8 cellular contexts compared by ENCODE assay signal in genomic region chr12:106954462-106955376, GRCh38. TPM values are rescaled to one million over a fixed set of nuclear protein-coding genes. Genes with fewer than 3 reads are reported as not detected.
DNase-seq lines count a peak whose midpoint lies in the region; ATAC-seq, FAIRE-seq and TF ChIP-seq lines count a peak whose summit lies in the region.

No MANE protein-coding gene starts in this region.

- peak overlapping the region; percentile 80 for H2AFZ ChIP-seq in mesenchymal stem cell (ENCODE audit: low read depth, low read length)

- peak overlapping the region; percentile 81 for H3K27ac ChIP-seq in CD4-positive, alpha-beta T cell (ENCODE audit: low read depth, low read length)
- peak overlapping the region; percentile 94 for H3K27ac ChIP-seq in ectodermal cell (ENCODE audit: insufficient read depth, low read depth, low read length, poor library complexity, severe bottlenecking)
- peak overlapping the region; percentile 82 for H3K27ac ChIP-seq in mesenchymal stem cell (ENCODE audit: low read length, poor library complexity, severe bottlenecking)
- H3K27ac ChIP-seq in thoracic aorta = peak overlapping the region; percentile 98

- CTCF ChIA-PET in CD4-positive, alpha-beta T cell (lab: Charles Lee) = interaction anchor here (0.7 to 1.8 kb wide), 2 partner anchors 32 to 597 kb away, joined by 3 to 5 read pairs; partner anchors contain the start of genes MTERF2 and POLR3B

- H3K4me3 ChIP-seq in ectodermal cell (ENCODE audit: insufficient read depth, low read depth, low read length) (peak overlapping the region; percentile 78), mesenchymal stem cell (ENCODE audit: insufficient read depth in 1 of 2, low read depth in 1 of 2, low read length in 2 of 2) (peak overlapping the region; percentile 98 to 99), thoracic aorta (peak overlapping the region; percentile 97)

- ATAC-seq in CD4-positive, alpha-beta T cell (ENCODE audit: poor library complexity) = peak; percentile 30
- peak; percentile 40 for ATAC-seq in T-helper 17 cell
- ATAC-seq in thoracic aorta (ENCODE audit: insufficient number of reproducible peaks, low FRiP score, low read depth) = no peak

- H3K9me3 Mint-ChIP-seq in CD4-positive, alpha-beta T cell = peaks cover 2% of the 10 kb centered on the region

- no peak for TF ChIP-seq POLR2A in H54 (IDR thresholded peaks at IDR 0.05; ENCODE audit: low read depth, low read length)

- no peak for TF ChIP-seq CTCF in CD4-positive, alpha-beta T cell (IDR thresholded peaks at IDR 0.05)
- TF ChIP-seq CTCF in thoracic aorta (IDR thresholded peaks at IDR 0.05) = no peak

- peak overlapping the region; percentile 98 for H3K27ac Mint-ChIP-seq in CD4-positive, alpha-beta T cell
- peak overlapping the region; percentile 94 for H3K27ac Mint-ChIP-seq in T-helper 17 cell

- H3K4me1 ChIP-seq in ectodermal cell (ENCODE audit: control insufficient read depth, insufficient read depth, low read length) = peaks cover 3% of the 10 kb centered on the region
- peaks cover 4% of the 10 kb centered on the region for H3K4me1 ChIP-seq in mesenchymal stem cell (ENCODE audit: control insufficient read depth, insufficient read depth, low read depth, low read length)
- peaks cover 17 to 23% of the 10 kb centered on the region in 2 donors for H3K4me1 ChIP-seq in thoracic aorta (ENCODE audit: control insufficient read depth in 1 of 2, low read depth in 2 of 2)

- peaks cover 5% of the 10 kb centered on the region for H3K79me1 ChIP-seq in mesenchymal stem cell (replicated peaks; ENCODE audit: low read length, poor library complexity, severe bottlenecking)

- peak; percentile 30 for FAIRE-seq in H54 (lab: Jason Lieb, UNC)

- peak overlapping the region; percentile 78 for H3K4me2 ChIP-seq in mesenchymal stem cell (ENCODE audit: low read length, poor library complexity, severe bottlenecking)

- H2BK12ac ChIP-seq in mesenchymal stem cell (ENCODE audit: low read length in 2 of 2) = no peak overlapping the region

- H2BK120ac ChIP-seq in mesenchymal stem cell (ENCODE audit: low read depth, low read length) = peak overlapping the region; percentile 93

- peak overlapping the region; percentile 84 for H4K91ac ChIP-seq in mesenchymal stem cell (ENCODE audit: low read length)

- peaks cover 17% of the 10 kb centered on the region for H3K36me3 Mint-ChIP-seq in CD4-positive, alpha-beta T cell (ENCODE audit: low read depth)
- H3K36me3 Mint-ChIP-seq in T-helper 17 cell (ENCODE audit: low read depth) = no peaks in the 10 kb centered on the region

- 70 to 76% methylated on average over 33 of the region's 36 CpGs for WGBS in ectodermal cell, 2 experiments
- 66% methylated on average over 31 of the region's 36 CpGs for WGBS in mesenchymal stem cell

- H3K27me3 Mint-ChIP-seq in CD4-positive, alpha-beta T cell = no peaks in the 10 kb centered on the region
- H3K27me3 Mint-ChIP-seq in T-helper 17 cell = no peaks in the 10 kb centered on the region

- H3K36me3 ChIP-seq in ectodermal cell (ENCODE audit: control insufficient read depth, insufficient read depth, low read length) (no peaks in the 10 kb centered on the region), mesenchymal stem cell (ENCODE audit: control insufficient read depth in 1 of 2, insufficient read depth in 2 of 2, low read depth in 1 of 2, low read length in 2 of 2) (peaks cover 0 to 5% of the 10 kb centered on the region in 2 experiments), thoracic aorta (no peaks in the 10 kb centered on the region)

- no peak overlapping the region for H3K23ac ChIP-seq in mesenchymal stem cell (ENCODE audit: low read length in 2 of 2)

- POLR2A ChIA-PET in CD4-positive, alpha-beta T cell (lab: Charles Lee) = interaction anchor here (0.5 to 3.7 kb wide), 17 partner anchors 8 to 1679 kb away, joined by 3 to 48 read pairs (median 5); partner anchors contain the start of genes CRY1, MTERF2, POLR3B and SELPLG

- peak overlapping the region; percentile 97 for H3K4me3 Mint-ChIP-seq in CD4-positive, alpha-beta T cell
- H3K4me3 Mint-ChIP-seq in T-helper 17 cell = peak overlapping the region; percentile 97

- H3K27me3 ChIP-seq in CD4-positive, alpha-beta T cell (ENCODE audit: control insufficient read depth, insufficient read depth, low read length) = no peaks in the 10 kb centered on the region
- H3K27me3 ChIP-seq in ectodermal cell (ENCODE audit: control insufficient read depth, insufficient read depth, low read length, poor library complexity, severe bottlenecking) = no peaks in the 10 kb centered on the region
- no peaks in the 10 kb centered on the region for H3K27me3 ChIP-seq in mesenchymal stem cell (ENCODE audit: control insufficient read depth in 1 of 2, insufficient read depth in 1 of 2, low read length in 2 of 2)
- no peaks in the 10 kb centered on the region for H3K27me3 ChIP-seq in thoracic aorta (replicated peaks; ENCODE audit: insufficient read depth)

- intact Hi-C loops in CD4-positive, alpha-beta T cell (cut with DNase I, micrococcal nuclease) = loop anchor here in 1 of 2 experiments (5.0 to 10.0 kb wide), 4 partner anchors 177 to 1560 kb away; partner anchors contain the start of genes FICD, PRDM4 and PWP1

- DNase-seq in CD4-positive, alpha-beta T cell = peak in 8 of 10 experiments; percentile 1 to 39 (median 11)
- no peak for DNase-seq in H54 (ENCODE audit: insufficient read length, low spot score)
- DNase-seq in T-helper 17 cell = peak in 2 of 3 donors; percentile 8
- DNase-seq in mesenchymal stem cell = no peak
- peak; percentile 10 for DNase-seq in thoracic aorta (ENCODE audit: low spot score)
- DNase-seq in OCI-M1 (lab: John Stamatoyannopoulos, UW) = no peak
- DNase-seq in GM19238 (ENCODE audit: insufficient read length, low spot score) = no peak

- peak overlapping the region; percentile 9 for H2AK5ac ChIP-seq in mesenchymal stem cell (ENCODE audit: low read length, severe bottlenecking)

- H3K14ac ChIP-seq in mesenchymal stem cell (ENCODE audit: low read length in 2 of 2) = no peak overlapping the region

- H2BK5ac ChIP-seq in mesenchymal stem cell (ENCODE audit: low read depth, low read length, poor library complexity, severe bottlenecking) = no peak overlapping the region

- peaks cover 40% of the 10 kb centered on the region for H3K4me1 Mint-ChIP-seq in CD4-positive, alpha-beta T cell (ENCODE audit: low read depth)
- H3K4me1 Mint-ChIP-seq in T-helper 17 cell = peaks cover 22% of the 10 kb centered on the region

- peak overlapping the region; percentile 80 to 86 for H3K18ac ChIP-seq in mesenchymal stem cell (ENCODE audit: low read depth in 1 of 2, low read length in 2 of 2)

- H3K9ac ChIP-seq in mesenchymal stem cell (ENCODE audit: low read length) = peak overlapping the region; percentile 100

- H3K4ac ChIP-seq in mesenchymal stem cell (ENCODE audit: low read depth in 1 of 2, low read length in 2 of 2) = peak overlapping the region in 1 of 2 experiments; percentile 77

- no peak overlapping the region for H2BK15ac ChIP-seq in mesenchymal stem cell (ENCODE audit: low read depth, poor library complexity, severe bottlenecking)

- peak overlapping the region; percentile 94 for H4K8ac ChIP-seq in mesenchymal stem cell (ENCODE audit: low read length)

- H3K9me3 ChIP-seq in CD4-positive, alpha-beta T cell (ENCODE audit: control insufficient read depth, low read length) = no peaks in the 10 kb centered on the region
- H3K9me3 ChIP-seq in T-helper 17 cell (ENCODE audit: control insufficient read depth, low read length, poor library complexity, severe bottlenecking) (no peaks in the 10 kb centered on the region), ectodermal cell (ENCODE audit: control insufficient read depth, low read length) (no peaks in the 10 kb centered on the region), mesenchymal stem cell (ENCODE audit: control insufficient read depth, low read length) (no peaks in the 10 kb centered on the region), thoracic aorta (no peaks in the 10 kb centered on the region)

RNA-seq across cellular contexts. Expression of gene TMEM263, which starts 1.0 kb away (rescaled TPM):
- 10 to 100 TPM; 33.2 to 33.4 TPM for total RNA-seq in CD4-positive, alpha-beta T cell
- total RNA-seq in T-helper 17 cell (10 to 100 TPM; 34.4 to 35.1 TPM), thoracic aorta (10 to 100 TPM; 32.2 to 57.8 TPM)
- 24.3 TPM for polyA plus RNA-seq in ectodermal cell (2013, experiment 1 of 4)
- polyA plus RNA-seq in ectodermal cell (2013, experiment 2 of 4) = 26.9 TPM
- polyA plus RNA-seq in ectodermal cell (2013, experiment 3 of 4) = 25.5 TPM
- polyA plus RNA-seq in ectodermal cell (2013, experiment 4 of 4) = 27.5 TPM
- 96.3 TPM for polyA plus RNA-seq in mesenchymal stem cell (2013, experiment 1 of 2)
- polyA plus RNA-seq in mesenchymal stem cell (2013, experiment 2 of 2) = 107 TPM

RNA-seq across cellular contexts. Expression of gene MTERF2, which starts 32.2 kb away (rescaled TPM):
- total RNA-seq in CD4-positive, alpha-beta T cell = 1 to 10 TPM; 6.1 to 7.6 TPM
- total RNA-seq in T-helper 17 cell (10 to 100 TPM; 12.7 to 13.8 TPM), thoracic aorta (10 to 100 TPM in 1 of 2 donors, 1 to 10 TPM in 1; 5.8 to 11.1 TPM)
- polyA plus RNA-seq in ectodermal cell (2013, experiment 1 of 4) = 24.0 TPM
- polyA plus RNA-seq in ectodermal cell (2013, experiment 2 of 4) = 20.0 TPM
- polyA plus RNA-seq in ectodermal cell (2013, experiment 3 of 4) = 17.8 TPM
- 23.7 TPM for polyA plus RNA-seq in ectodermal cell (2013, experiment 4 of 4)
- 7.2 TPM for polyA plus RNA-seq in mesenchymal stem cell (2013, experiment 1 of 2)
- polyA plus RNA-seq in mesenchymal stem cell (2013, experiment 2 of 2) = 6.9 TPM

Comparison
In these comparisons a context has a peak if more than half of its experiments do, and no peak if none do; other contexts are left out.
1. DNase-seq: peak in CD4-positive, alpha-beta T cell (8 of 10), T-helper 17 cell (2 of 3) and thoracic aorta (single experiment); none in H54 (single experiment), mesenchymal stem cell (single experiment), OCI-M1 (single experiment) and GM19238 (single experiment).
2. Peak in every context shown above with its lines, with median percentiles within 50 percentile points of each other: H3K27ac ChIP-seq and H3K4me3 ChIP-seq.